Comparison of ENCODE assay signal across 18 cellular contexts in genomic region chr16:74745926-74746325, GRCh38. TPM values are rescaled to one million over a fixed set of nuclear protein-coding genes. Genes with fewer than 3 reads are reported as not detected.
DNase-seq lines count a peak whose midpoint lies in the region; ATAC-seq, FAIRE-seq and TF ChIP-seq lines count a peak whose summit lies in the region.
"Had no signal": no experiment of that assay in that cellular context is flagged by ENCODE, and none has a peak within 500 bp of the region (broad histone marks: within the 10 kb centered on the region; RNA-seq: fewer than 3 reads in every experiment).

No MANE protein-coding gene starts in this region.

- H3K56ac ChIP-seq in IMR-90 (ENCODE audit: extremely low read depth, insufficient read depth, low read length): no peak overlapping the region

- H2AFZ ChIP-seq in IMR-90 (replicated peaks; ENCODE audit: low read length, poor library complexity): no peak overlapping the region
- H2AFZ ChIP-seq: GM23338 had no signal

- WGBS in IMR-90 (ENCODE audit: extremely low coverage in 2 of 2, insufficient read length in 1 of 2), 2 experiments: 70% methylated on average over 5 of the region's 7 CpGs; no CpG with 5 or more reads in 1 of the 2 experiments
- 59 to 88% (median 67%) methylated on average over 7 of the region's 7 CpGs for WGBS in small intestine, 3 donors
- WGBS in tibial nerve, 2 donors: 75 to 77% methylated on average over 7 of the region's 7 CpGs

- no peak overlapping the region for H2BK5ac ChIP-seq in IMR-90 (ENCODE audit: low read depth, low read length, poor library complexity, severe bottlenecking)

- no peak overlapping the region for H3K23ac ChIP-seq in IMR-90 (ENCODE audit: low read depth, low read length)

- FAIRE-seq in small intestine (lab: Jason Lieb, UNC): no peak
- FAIRE-seq: D721Med, G401.6, GM12891, HTR-8/SVneo had no signal

- H2BK20ac ChIP-seq in IMR-90 (ENCODE audit: low read depth, low read length): no peak overlapping the region; the same call in 1 of the 2 replicates

- no peak for TF ChIP-seq RAD21 in IMR-90 (IDR thresholded peaks at IDR 0.05; ENCODE audit: low read length)

- no peak for DNase-seq in IMR-90
- DNase-seq in small intestine: peak; percentile 69
- no peak for DNase-seq in tibial nerve (ENCODE audit: low spot score in 2 of 2)
- no peak for DNase-seq in GOT3 (lab: John Stamatoyannopoulos, UW)
- no peak for DNase-seq in NCI-H146 treated with DMSO at 0.1 percent for 48 hours (lab: John Stamatoyannopoulos, UW; ENCODE audit: unreplicated experiment)
- DNase-seq in NCI-H226: no peak
- DNase-seq: ACHN; Caco-2; CD4-positive, alpha-beta T cell; H7 had no signal

- dilution Hi-C loops in IMR-90 (cut with HindIII; ENCODE audit: low sequenced_read_pairs, unreplicated experiment): no loop called here

- no peak overlapping the region for H2BK15ac ChIP-seq in IMR-90 (ENCODE audit: low read depth, low read length)

- no peak overlapping the region for H3K9ac ChIP-seq in IMR-90 (ENCODE audit: low read depth, low read length)

- H2AK5ac ChIP-seq in IMR-90 (ENCODE audit: low read depth, low read length): 0 out of 2 replicates have a peak overlapping the region, but pooled peaks have one; percentile 24

- H4K5ac ChIP-seq in IMR-90 (ENCODE audit: low read depth, low read length): no peak overlapping the region

- no peak overlapping the region for H3K4ac ChIP-seq in IMR-90 (ENCODE audit: low read depth, low read length)

- H3K18ac ChIP-seq in IMR-90 (ENCODE audit: low read depth, low read length): no peak overlapping the region

- no peak overlapping the region for H2AK9ac ChIP-seq in IMR-90 (replicated peaks; ENCODE audit: low read depth, low read length, poor library complexity)

- H3K9me1 ChIP-seq in IMR-90 (ENCODE audit: insufficient read depth, low read length): peaks cover 4% of the 10 kb centered on the region; the same call in 1 of the 2 replicates

- CTCF ChIA-PET in IMR-90 (lab: Yijun Ruan, JAX): no interaction called here

- intact Hi-C loops in IMR-90 (cut with micrococcal nuclease): no loop called here

- H3K4me3 ChIP-seq in IMR-90 (ENCODE audit: insufficient read depth, low read depth, low read length): no peak overlapping the region
- H3K4me3 ChIP-seq in small intestine (ENCODE audit: low read depth in 1 of 2, low read length in 2 of 2): no peak overlapping the region
- H3K4me3 ChIP-seq in tibial nerve: no peak overlapping the region
- H3K4me3 ChIP-seq: GM23338 had no signal

- H4K91ac ChIP-seq in IMR-90 (ENCODE audit: insufficient read depth, low read depth, low read length): no peak overlapping the region

- ATAC-seq in IMR-90 (ENCODE audit: low read depth): no peak
- ATAC-seq: GM23338 had no signal

- no peak overlapping the region for H3K14ac ChIP-seq in IMR-90 (replicated peaks; ENCODE audit: low read depth, low read length)

- H2BK120ac ChIP-seq in IMR-90 (ENCODE audit: low read depth, low read length): no peak overlapping the region; the same call in 1 of the 2 replicates

- BruUV-seq in IMR-90 (replicated peaks; lab: Mats Ljungman, UMichigan): no TSS peak

- H3K27me3 ChIP-seq in IMR-90 (ENCODE audit: control insufficient read depth, insufficient read depth, low read length) (no peaks in the 10 kb centered on the region), small intestine (ENCODE audit: control insufficient read depth in 2 of 2, insufficient read depth in 2 of 2, low read length in 2 of 2) (no peaks in the 10 kb centered on the region), tibial nerve (no peaks in the 10 kb centered on the region)

- H3K36me3 ChIP-seq in IMR-90 (ENCODE audit: control insufficient read depth, insufficient read depth, low read length): no peaks in the 10 kb centered on the region
- no peaks in the 10 kb centered on the region for H3K36me3 ChIP-seq in small intestine (ENCODE audit: control insufficient read depth in 2 of 2, insufficient read depth in 2 of 2, low read length in 2 of 2)
- H3K36me3 ChIP-seq in tibial nerve: no peaks in the 10 kb centered on the region

- H3K4me1 ChIP-seq in IMR-90 (ENCODE audit: control insufficient read depth, insufficient read depth, low read length) (peaks cover 13% of the 10 kb centered on the region), small intestine (ENCODE audit: control insufficient read depth in 2 of 2, insufficient read depth in 1 of 2, low read depth in 1 of 2, low read length in 1 of 2) (peaks cover 2 to 4% of the 10 kb centered on the region in 2 donors), tibial nerve (peaks cover 0 to 94% (median 33%) of the 10 kb centered on the region in 4 donors)

- in situ Hi-C loops in IMR-90 (cut with MboI; ENCODE audit: low sequenced_read_pairs): no loop called here

- no peak overlapping the region for H3K4me2 ChIP-seq in IMR-90 (ENCODE audit: low read depth, low read length)
- H3K4me2 ChIP-seq: GM23338 had no signal

- H3K9me3 ChIP-seq in IMR-90 (ENCODE audit: control insufficient read depth, insufficient read depth, low read length) (no peaks in the 10 kb centered on the region), small intestine (ENCODE audit: control insufficient read depth, low read depth) (no peaks in the 10 kb centered on the region), tibial nerve (no peaks in the 10 kb centered on the region)
- H3K9me3 ChIP-seq: Caco-2 had no signal

- no peak overlapping the region for H3K27ac ChIP-seq in IMR-90 (ENCODE audit: insufficient read depth, low read length)
- H3K27ac ChIP-seq in cingulate gyrus (ENCODE audit: low read depth, low read length): peak overlapping the region; percentile 91
- H3K27ac ChIP-seq in small intestine (ENCODE audit: low read depth in 1 of 2, low read length in 1 of 2): no peak overlapping the region
- peak overlapping the region in 3 of 4 donors; percentile 40 to 93 (median 90) for H3K27ac ChIP-seq in tibial nerve
- H3K27ac ChIP-seq: C4-2B had no signal

- POLR2A ChIA-PET in IMR-90 (lab: Charles Lee; ENCODE audit: unreplicated experiment): no interaction called here

- TF ChIP-seq EP300 in tibial nerve (IDR thresholded peaks at IDR 0.05): no peak

- H4K20me1 ChIP-seq in IMR-90 (ENCODE audit: insufficient read depth, low read length): no peaks in the 10 kb centered on the region

- TF ChIP-seq POLR2A in IMR-90 (IDR thresholded peaks at IDR 0.05; ENCODE audit: low read depth, low read length): no peak
- TF ChIP-seq POLR2A in tibial nerve (IDR thresholded peaks at IDR 0.05): no peak

- no peak for TF ChIP-seq CTCF in IMR-90 (conservative IDR thresholded peaks at IDR 0.05; ENCODE audit: low read depth, low read length)
- no peak for TF ChIP-seq CTCF in tibial nerve (IDR thresholded peaks at IDR 0.05)

- 0 out of 4 replicates have a peak overlapping the region, but pooled peaks of 1 of the 2 experiments have one; percentile 19 for H4K8ac ChIP-seq in IMR-90 (ENCODE audit: low read depth in 2 of 2, low read length in 2 of 2)

- H3K79me1 ChIP-seq in IMR-90 (ENCODE audit: low read depth in 1 of 2, low read length in 2 of 2): no peaks in the 10 kb centered on the region

TF ChIP-seq in IMR-90, 13 proteins besides CTCF, POLR2A, EP300 and RAD21:
- TF ChIP-seq RCOR1 (IDR thresholded peaks at IDR 0.05; ENCODE audit: insufficient replicate concordance, low read length) (no peak), ELK1 (IDR thresholded peaks at IDR 0.05; ENCODE audit: borderline replicate concordance, low read depth, low read length) (no peak), BHLHE40 (IDR thresholded peaks at IDR 0.05; ENCODE audit: low read depth, low read length) (no peak), NFE2L2 (IDR thresholded peaks at IDR 0.05; ENCODE audit: low read depth, low read length) (no peak), CHD1 (IDR thresholded peaks at IDR 0.05; ENCODE audit: low read depth, low read length) (no peak), CEBPB (IDR thresholded peaks at IDR 0.05; ENCODE audit: low read depth, low read length) (no peak), MXI1 (IDR thresholded peaks at IDR 0.05; ENCODE audit: borderline replicate concordance, low read depth, low read length) (no peak)

RNA-seq across cellular contexts. Expression of gene FA2H, which starts 28.7 kb away (rescaled TPM):
- total RNA-seq in IMR-90 (2012; rRNA removed) (not detected in 2 replicates), tibial nerve (10 to 100 TPM; 11.9 to 31.6 (median 21.6) TPM)
- polyA plus RNA-seq in IMR-90 (2012; rRNA removed) (not detected in 2 replicates), small intestine (10 to 100 TPM in 1 of 3 donors, 1 to 10 TPM in 2; 6.7 to 17.8 (median 8.4) TPM)
- 0.01 TPM in 1 of 2 replicates, not detected in the other for polyA plus RNA-seq in IMR-90 (2012; cell fraction: cytosol; rRNA removed)
- polyA plus RNA-seq in IMR-90 (2012; cell fraction: nucleus; rRNA removed; ENCODE audit: low replicate concordance): 0.02 TPM in 1 of 2 replicates, not detected in the other
- total RNA-seq: CD4-positive, alpha-beta T cell had no signal
- polyA plus RNA-seq: BJ had no signal

RNA-seq across cellular contexts. Expression of gene MLKL, which starts 45.3 kb away (rescaled TPM):
- total RNA-seq in IMR-90 (2012; rRNA removed) (4.2 and 4.5 TPM in 2 replicates), tibial nerve (10 to 100 TPM in 2 of 4 donors, 1 to 10 TPM in 2; 4.8 to 22.8 (median 10.2) TPM)
- polyA plus RNA-seq in IMR-90 (2012; rRNA removed) (3.6 and 3.7 TPM in 2 replicates), small intestine (10 to 100 TPM in 2 of 3 donors, 1 to 10 TPM in 1; 6.5 to 18.9 (median 12.3) TPM)
- 1.2 and 1.6 TPM in 2 replicates for polyA plus RNA-seq in IMR-90 (2012; cell fraction: cytosol; rRNA removed)
- 3.8 and 14.0 TPM in 2 replicates for polyA plus RNA-seq in IMR-90 (2012; cell fraction: nucleus; rRNA removed; ENCODE audit: low replicate concordance)

Comparison
In these comparisons a context has a peak if more than half of its experiments do, and no peak if none do; other contexts are left out.
1. H3K27ac ChIP-seq: peak in cingulate gyrus (single experiment) and tibial nerve (3 of 4); none in IMR-90 (single experiment) and small intestine (0 of 2).
2. RNA of gene FA2H, which starts 28.7 kb away (total RNA-seq): 11.9 to 31.6 TPM in tibial nerve; not detected in IMR-90; every median in the first group is over 10 times any median in the second.